In the genomic region with DNA sequence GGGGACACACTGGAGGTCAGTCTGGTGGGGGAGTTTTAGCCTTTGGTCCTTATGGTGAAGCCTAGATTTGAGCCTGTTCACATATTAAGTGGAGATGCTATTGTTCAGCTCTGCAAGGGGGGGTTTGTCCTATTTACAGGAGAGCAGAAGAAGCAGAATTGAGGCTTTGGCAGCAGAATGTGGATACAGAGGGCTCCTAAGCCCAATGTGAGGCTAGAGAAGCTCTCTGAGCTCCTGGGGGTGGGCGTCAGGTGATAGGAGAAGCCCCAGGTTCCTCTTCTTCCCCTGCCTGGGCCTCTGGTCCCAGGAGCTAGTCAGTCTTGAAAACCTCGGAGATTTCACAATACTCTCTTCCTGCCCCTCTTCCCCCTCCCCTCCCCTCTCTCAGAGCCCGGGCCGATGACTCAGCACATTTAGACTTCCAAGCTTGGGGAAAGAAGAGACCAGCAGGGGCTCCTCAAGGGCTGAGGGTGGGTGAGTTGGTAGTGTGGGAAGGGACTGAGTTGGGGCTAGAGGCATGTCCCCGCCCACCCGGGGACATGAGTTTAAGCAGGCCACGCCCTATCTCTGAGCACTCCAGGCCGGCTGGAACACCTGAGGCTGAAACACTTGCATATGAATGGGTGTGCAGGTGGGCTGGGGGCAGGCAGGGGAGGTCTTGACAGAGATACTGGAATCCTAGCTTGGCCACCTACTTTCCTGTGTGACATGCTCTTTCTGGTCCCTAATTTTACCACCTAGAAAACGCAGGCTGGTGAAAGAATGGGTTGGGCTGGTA, we compare ENCODE assay signal across 8 cellular contexts. TPM values are rescaled to one million over a fixed set of nuclear protein-coding genes. Genes with fewer than 3 reads are reported as not detected.
A peak's percentile ranks its signal among the peaks of the same experiment; 100 is the strongest.
DNase-seq lines count a peak whose midpoint lies in the region; ATAC-seq and TF ChIP-seq lines count a peak whose summit lies in the region.

No MANE protein-coding gene starts in this region.

- H3K4me3 ChIP-seq in BE2C (ENCODE audit: low read depth, low read length) (peak overlapping the region; percentile 16; the same call in 1 of the 2 replicates), RWPE2 (ENCODE audit: severe bottlenecking) (peak overlapping the region; percentile 70), transverse colon (peak overlapping the region in 1 of 4 donors; percentile 3)

- H3K36me3 Mint-ChIP-seq in glutamatergic neuron (ENCODE audit: unreplicated experiment): no peaks in the 10 kb centered on the region

- ATAC-seq in RWPE2 (ENCODE audit: low read depth) (peak; percentile 58), GM18907 (IDR thresholded peaks at IDR 0.05; ENCODE audit: unreplicated experiment) (no peak)

- H3K36me3 ChIP-seq in BE2C (no peaks in the 10 kb centered on the region; the same call in 1 of the 2 replicates), RWPE2 (ENCODE audit: low read depth) (peaks cover 47% of the 10 kb centered on the region), transverse colon (peaks cover 0 to 10% (median 0%) of the 10 kb centered on the region in 4 donors)

- H3K27me3 Mint-ChIP-seq in glutamatergic neuron (ENCODE audit: unreplicated experiment): peaks cover 6% of the 10 kb centered on the region

- 31% methylated on average over 9 of the region's 9 CpGs; no CpG with 5 or more reads in 1 of the 2 donors for WGBS in transverse colon (ENCODE audit: low coverage in 1 of 2), 2 donors

- H3K27ac Mint-ChIP-seq in glutamatergic neuron (ENCODE audit: unreplicated experiment): peak overlapping the region; percentile 72

- in situ Hi-C loops in transverse colon (cut with MboI; ENCODE audit: low pct_ligation_motif_present in 1 of 4, low pct_unique_long_range_greater_than_20kb in 1 of 4, low sequenced_read_pairs in 3 of 4): no loop called here

- TF ChIP-seq POLR2A in transverse colon (IDR thresholded peaks at IDR 0.05): no peak

- H3K4me3 Mint-ChIP-seq in glutamatergic neuron (ENCODE audit: unreplicated experiment): peak overlapping the region; percentile 91

- peak; percentile 80 for DNase-seq in BE2C
- peak; percentile 64 for DNase-seq in HPDE6-E6E7 (ENCODE audit: extremely low spot score)
- peak; percentile 86 for DNase-seq in RWPE2 (ENCODE audit: low spot score)
- peak; percentile 32 for DNase-seq in activated naive CD4-positive, alpha-beta T cell treated with anti-CD3 and anti-CD28 coated beads, Interleukin-2, amount 50 U/mL, for 16 hours
- peak; percentile 26 for DNase-seq in glutamatergic neuron
- peak; percentile 25 for DNase-seq in occipital lobe (lab: John Stamatoyannopoulos, UW)
- peak; percentile 66 for DNase-seq in transverse colon

- H3K27ac ChIP-seq in RWPE2 (ENCODE audit: poor library complexity, severe bottlenecking) (peak overlapping the region; percentile 90), transverse colon (peak overlapping the region; percentile 92 to 97 (median 96))

- intact Hi-C loops in transverse colon (cut with DNase I; ENCODE audit: low total_unique reads): no loop called here

- peaks cover 3% of the 10 kb centered on the region for H3K4me1 Mint-ChIP-seq in glutamatergic neuron (ENCODE audit: low read depth, unreplicated experiment)

- no peak for TF ChIP-seq EP300 in transverse colon (IDR thresholded peaks at IDR 0.05; ENCODE audit: low read depth)

- H3K27me3 ChIP-seq in BE2C (no peaks in the 10 kb centered on the region), RWPE2 (ENCODE audit: insufficient read depth, poor library complexity, severe bottlenecking) (no peaks in the 10 kb centered on the region), transverse colon (no peaks in the 10 kb centered on the region)

- H3K9me3 Mint-ChIP-seq in glutamatergic neuron (ENCODE audit: unreplicated experiment): peaks cover 4% of the 10 kb centered on the region

- no peaks in the 10 kb centered on the region for H3K9me3 ChIP-seq in BE2C
- no peaks in the 10 kb centered on the region for H3K9me3 ChIP-seq in RWPE2 (ENCODE audit: severe bottlenecking)
- H3K9me3 ChIP-seq in transverse colon: no peaks in the 10 kb centered on the region

- TF ChIP-seq CTCF in BE2C (IDR thresholded peaks at IDR 0.05; ENCODE audit: low read depth, low read length) (peak; percentile 14; the same call in 1 of the 2 replicates), RWPE2 (IDR thresholded peaks at IDR 0.05; ENCODE audit: poor library complexity, severe bottlenecking) (peak; percentile 23), glutamatergic neuron (IDR thresholded peaks at IDR 0.05; ENCODE audit: partially characterized antibody, unreplicated experiment) (no peak), transverse colon (IDR thresholded peaks at IDR 0.05) (no peak)

- peaks cover 4% of the 10 kb centered on the region for H3K4me1 ChIP-seq in BE2C
- peaks cover 10% of the 10 kb centered on the region for H3K4me1 ChIP-seq in RWPE2 (ENCODE audit: insufficient read depth, poor library complexity, severe bottlenecking)
- peaks cover 0 to 29% (median 6%) of the 10 kb centered on the region in 4 donors for H3K4me1 ChIP-seq in transverse colon

RNA-seq across cellular contexts. Expression of a gene that starts 3.4 kb away (rescaled TPM):
- polyA plus RNA-seq in BE2C (2012; ENCODE audit: insufficient read depth, insufficient read length, low read depth): 32.6 TPM
- 39.8 TPM for total RNA-seq in glutamatergic neuron (ENCODE audit: unreplicated experiment)
- 8.1 TPM for total RNA-seq in occipital lobe
- 10 to 100 TPM; 31.7 to 45.6 (median 44.7) TPM for total RNA-seq in transverse colon

RNA-seq across cellular contexts. Expression of a gene that starts 19.0 kb away (rescaled TPM):
- polyA plus RNA-seq in BE2C (2012; ENCODE audit: insufficient read depth, insufficient read length, low read depth): 3.9 TPM
- total RNA-seq in glutamatergic neuron (ENCODE audit: unreplicated experiment): 17.6 TPM
- total RNA-seq in occipital lobe: 2.0 TPM
- total RNA-seq in transverse colon: 10 to 100 TPM in 2 of 4 donors, 1 to 10 TPM in 2; 4.4 to 19.1 (median 9.9) TPM

RNA-seq across cellular contexts. Expression of a gene that starts 34.0 kb away (rescaled TPM):
- 97.7 TPM for polyA plus RNA-seq in BE2C (2012; ENCODE audit: insufficient read depth, insufficient read length, low read depth)
- total RNA-seq in glutamatergic neuron (ENCODE audit: unreplicated experiment) (41.5 TPM), occipital lobe (3.0 TPM), transverse colon (10 to 100 TPM in 2 of 4 donors, 1 to 10 TPM in 2; 3.4 to 16.8 (median 9.2) TPM)

RNA-seq across cellular contexts. Expression of a gene that starts 37.7 kb away (rescaled TPM):
- 46.6 TPM for polyA plus RNA-seq in BE2C (2012; ENCODE audit: insufficient read depth, insufficient read length, low read depth)
- total RNA-seq in glutamatergic neuron (ENCODE audit: unreplicated experiment) (129 TPM), occipital lobe (29.9 TPM), transverse colon (100 to 1,000 TPM in 1 of 4 donors, 10 to 100 TPM in 3; 34.8 to 102 (median 52.9) TPM)

RNA-seq across cellular contexts. Expression of a gene that starts 39.9 kb away (rescaled TPM):
- 66.7 TPM for polyA plus RNA-seq in BE2C (2012; ENCODE audit: insufficient read depth, insufficient read length, low read depth)
- total RNA-seq in glutamatergic neuron (ENCODE audit: unreplicated experiment) (66.4 TPM), occipital lobe (23.9 TPM), transverse colon (100 to 1,000 TPM in 2 of 4 donors, 10 to 100 TPM in 2; 73.5 to 205 (median 117) TPM)

Comparison
In these comparisons a context has a peak if more than half of its experiments do, and no peak if none do; other contexts are left out.
1. DNase-seq: peak in every context shown above with its lines; median percentile 86 in RWPE2; 80 in BE2C; 66 in transverse colon; 64 in HPDE6-E6E7; 32 in activated naive CD4-positive, alpha-beta T cell treated with anti-CD3 and anti-CD28 coated beads, Interleukin-2, amount 50 U/mL, for 16 hours; 26 in glutamatergic neuron; 25 in occipital lobe.
2. CTCF ChIP-seq: peak in BE2C (single experiment) and RWPE2 (single experiment); none in glutamatergic neuron (single experiment) and transverse colon (0 of 5).